Comparison of ENCODE assay signal across 23 cellular contexts in the genomic region with DNA sequence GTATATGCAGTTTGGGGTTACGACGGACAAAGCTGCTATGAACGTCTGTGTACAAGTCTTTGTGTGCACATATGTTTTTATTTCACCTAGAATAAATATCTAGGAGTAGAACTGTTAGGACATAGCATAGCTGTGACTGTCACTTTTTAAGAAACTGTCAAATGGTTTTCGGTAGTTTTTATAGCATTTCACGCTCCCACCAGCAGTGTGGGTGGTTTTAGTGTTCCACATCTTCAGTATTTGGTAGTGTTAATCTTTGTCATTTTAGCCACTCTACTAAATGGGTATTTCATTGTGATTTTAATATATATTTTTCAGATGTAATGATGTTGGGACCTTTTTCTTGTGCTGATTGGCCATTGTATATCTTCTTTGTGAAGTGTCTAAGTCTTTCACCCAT.
DNase-seq lines count a peak whose midpoint lies in the region; ATAC-seq and TF ChIP-seq lines count a peak whose summit lies in the region.
"Had no signal": no experiment of that assay in that cellular context is flagged by ENCODE, and none has a peak within 500 bp of the region (broad histone marks: within the 10 kb centered on the region; RNA-seq: fewer than 3 reads in every experiment).

No MANE protein-coding gene starts in this region.

- peaks cover 41% of the 10 kb centered on the region for H4K20me1 ChIP-seq in OCI-LY7 (ENCODE audit: insufficient read depth, low read length)

- peaks cover 12 to 13% of the 10 kb centered on the region in 2 donors for H3K36me3 Mint-ChIP-seq in CD4-positive, alpha-beta memory T cell
- peaks cover 17% of the 10 kb centered on the region for H3K36me3 Mint-ChIP-seq in memory B cell

- no peaks in the 10 kb centered on the region for H3K9me2 ChIP-seq in OCI-LY7 (ENCODE audit: insufficient read depth, low read length)

- H3K9me3 Mint-ChIP-seq in CD4-positive, alpha-beta memory T cell = no peaks in the 10 kb centered on the region
- H3K9me3 Mint-ChIP-seq in memory B cell = no peaks in the 10 kb centered on the region

- TF ChIP-seq CTCF in GM12864 (IDR thresholded peaks at IDR 0.05; ENCODE audit: low read depth, low read length, missing control alignments) (no peak), OCI-LY7 (conservative IDR thresholded peaks at IDR 0.05; ENCODE audit: low read length) (no peak)

- intact Hi-C loops in CD4-positive, alpha-beta memory T cell (cut with micrococcal nuclease) = no loop called here
- intact Hi-C loops in OCI-LY7 (cut with micrococcal nuclease; ENCODE audit: unreplicated experiment) = loop anchor here (5.0 kb wide), 1 partner anchor 111 kb away; a partner anchor contains a TSS

- peaks cover 48% of the 10 kb centered on the region for H3K4me1 ChIP-seq in CD4-positive, alpha-beta memory T cell (ENCODE audit: insufficient read depth, low read length)
- peaks cover 55% of the 10 kb centered on the region for H3K4me1 ChIP-seq in OCI-LY7 (ENCODE audit: insufficient read depth, low read length, poor library complexity, severe bottlenecking)
- H3K4me1 ChIP-seq: gastrocnemius medialis, HAP-1, SJCRH30, upper lobe of right lung had no signal

- no peaks in the 10 kb centered on the region for H3K9me3 ChIP-seq in CD4-positive, alpha-beta memory T cell (ENCODE audit: control insufficient read depth in 1 of 2, low read length in 2 of 2)
- H3K9me3 ChIP-seq in OCI-LY7 (ENCODE audit: low read length) = 0 out of 2 replicates have a peak, but pooled peaks cover 4% of the 10 kb centered on the region
- H3K9me3 ChIP-seq: gastrocnemius medialis, HAP-1, SJCRH30, upper lobe of right lung had no signal

- POLR2A ChIA-PET in CD4-positive, alpha-beta memory T cell (lab: Charles Lee; ENCODE audit: partially characterized antibody) = no interaction called here
- POLR2A ChIA-PET in OCI-LY7 (lab: Charles Lee) = interaction anchor here (7.9 to 13.9 kb wide), 3 partner anchors 33 to 60 kb away, joined by 134 to 911 read pairs (median 524); no protein-coding TSS in a partner anchor

- no peak overlapping the region for H3K4me3 ChIP-seq in CD4-positive, alpha-beta memory T cell (ENCODE audit: low read length in 2 of 2)
- H3K4me3 ChIP-seq in GM12864 (ENCODE audit: low read depth, low read length) = peak overlapping the region; percentile 43; the same call in 1 of the 2 replicates
- H3K4me3 ChIP-seq in OCI-LY7 (ENCODE audit: low read depth, low read length, poor library complexity, severe bottlenecking) = peak overlapping the region; percentile 90
- H3K4me3 ChIP-seq: gastrocnemius medialis, HAP-1, PC-9, SJCRH30, upper lobe of right lung had no signal

- H3K4me1 Mint-ChIP-seq in CD4-positive, alpha-beta memory T cell = peaks cover 42 to 61% (median 49%) of the 10 kb centered on the region in 4 donors
- H3K4me1 Mint-ChIP-seq in memory B cell = peaks cover 51% of the 10 kb centered on the region

- H3K4me2 ChIP-seq in OCI-LY7 (ENCODE audit: low read length) = peak overlapping the region; percentile 81
- H3K4me2 ChIP-seq: PC-9 had no signal

- no peaks in the 10 kb centered on the region for H3K27me3 ChIP-seq in CD4-positive, alpha-beta memory T cell (ENCODE audit: insufficient read depth, low read length)
- H3K27me3 ChIP-seq: gastrocnemius medialis, SJCRH30, upper lobe of right lung had no signal

- CTCF ChIA-PET in CD4-positive, alpha-beta memory T cell (lab: Charles Lee; ENCODE audit: partially characterized antibody) = no interaction called here
- CTCF ChIA-PET in OCI-LY7 (lab: Charles Lee; ENCODE audit: unreplicated experiment) = no interaction called here

- no peak for DNase-seq in CD4-positive, alpha-beta memory T cell
- no peak for DNase-seq in GM12864 (ENCODE audit: low read depth)
- DNase-seq in OCI-LY7 (ENCODE audit: low spot score) = no peak
- DNase-seq in memory B cell (ENCODE audit: low spot score in 2 of 2) = no peak
- no peak for DNase-seq in stimulated activated CD4-positive, alpha-beta T cell treated with anti-CD3 and anti-CD28 coated beads, Interleukin-4, amount 100 ng/mL, for 4 hours
- DNase-seq in NCI-H2171 treated with DMSO at 0.1 percent for 48 hours (lab: John Stamatoyannopoulos, UW) = no peak
- DNase-seq: activated CD8-positive, alpha-beta memory T cell treated with anti-CD3 and anti-CD28 coated beads, Interleukin-2, amount 10 ng/mL, durations not matched to agents 7 days and 5 days; activated gamma-delta T cell; aorta; cerebellar nuclear complex; effector CD4-positive, alpha-beta T cell; gastrocnemius medialis; IMR-90; kidney; MV-4-11; PC-9; SJCRH30; stimulated activated CD4-positive, alpha-beta T cell treated with anti-CD3 and anti-CD28 coated beads, Interleukin-2, amount 100 ng/mL, for 24 hours; upper lobe of right lung had no signal

- BruUV-seq in OCI-LY7 (replicated peaks; lab: Mats Ljungman, UMichigan) = no TSS peak

- H2AFZ ChIP-seq in OCI-LY7 (ENCODE audit: low read length) = no peak overlapping the region
- H2AFZ ChIP-seq: PC-9 had no signal

- no peak overlapping the region for H3K27ac ChIP-seq in CD4-positive, alpha-beta memory T cell (ENCODE audit: low read depth, low read length)
- peak overlapping the region; percentile 94 for H3K27ac ChIP-seq in OCI-LY7 (ENCODE audit: low read depth, low read length, poor library complexity, severe bottlenecking)
- H3K27ac ChIP-seq: gastrocnemius medialis, PC-9, SJCRH30, upper lobe of right lung had no signal

- peak overlapping the region in 6 of 8 donors; percentile 1 to 63 (median 40) for H3K4me3 Mint-ChIP-seq in CD4-positive, alpha-beta memory T cell
- H3K4me3 Mint-ChIP-seq in memory B cell = peak overlapping the region; percentile 95
- H3K4me3 Mint-ChIP-seq: activated CD8-positive, alpha-beta memory T cell treated with anti-CD3 and anti-CD28 coated beads, Interleukin-2, amount 10 ng/mL, durations not matched to agents 7 days and 5 days had no signal

- no peak overlapping the region for H3K27ac Mint-ChIP-seq in CD4-positive, alpha-beta memory T cell
- H3K27ac Mint-ChIP-seq in memory B cell = peak overlapping the region; percentile 82
- H3K27ac Mint-ChIP-seq: activated CD8-positive, alpha-beta memory T cell treated with anti-CD3 and anti-CD28 coated beads, Interleukin-2, amount 10 ng/mL, durations not matched to agents 7 days and 5 days had no signal

- no peak for ATAC-seq in memory B cell (ENCODE audit: low read depth)
- no peak for ATAC-seq in HG03520 (IDR thresholded peaks at IDR 0.05; ENCODE audit: unreplicated experiment)
- ATAC-seq in HG02763 (IDR thresholded peaks at IDR 0.05; ENCODE audit: unreplicated experiment) = no peak
- ATAC-seq: activated CD8-positive, alpha-beta memory T cell treated with anti-CD3 and anti-CD28 coated beads, Interleukin-2, amount 10 ng/mL, durations not matched to agents 7 days and 5 days; esophagus mucosa; gastrocnemius medialis had no signal

- peaks cover 100% of the 10 kb centered on the region for H3K79me2 ChIP-seq in OCI-LY7 (ENCODE audit: insufficient read depth, low read depth, low read length)

- H3K36me3 ChIP-seq in CD4-positive, alpha-beta memory T cell (ENCODE audit: insufficient read depth, low read length) = peaks cover 4% of the 10 kb centered on the region
- H3K36me3 ChIP-seq in OCI-LY7 (ENCODE audit: insufficient read depth, low read length) = peaks cover 98% of the 10 kb centered on the region
- H3K36me3 ChIP-seq: gastrocnemius medialis, HAP-1, SJCRH30, upper lobe of right lung had no signal

- no peaks in the 10 kb centered on the region for H3K27me3 Mint-ChIP-seq in CD4-positive, alpha-beta memory T cell
- no peaks in the 10 kb centered on the region for H3K27me3 Mint-ChIP-seq in memory B cell
- H3K27me3 Mint-ChIP-seq: activated CD8-positive, alpha-beta memory T cell treated with anti-CD3 and anti-CD28 coated beads, Interleukin-2, amount 10 ng/mL, durations not matched to agents 7 days and 5 days had no signal

Comparison
In these comparisons a context has a peak if more than half of its experiments do, and no peak if none do; other contexts are left out.
1. H3K4me3 ChIP-seq: peak in GM12864 (single experiment) and OCI-LY7 (single experiment); none in CD4-positive, alpha-beta memory T cell (0 of 2).